ENCODE assay signal across 1 cellular context in the genomic region with DNA sequence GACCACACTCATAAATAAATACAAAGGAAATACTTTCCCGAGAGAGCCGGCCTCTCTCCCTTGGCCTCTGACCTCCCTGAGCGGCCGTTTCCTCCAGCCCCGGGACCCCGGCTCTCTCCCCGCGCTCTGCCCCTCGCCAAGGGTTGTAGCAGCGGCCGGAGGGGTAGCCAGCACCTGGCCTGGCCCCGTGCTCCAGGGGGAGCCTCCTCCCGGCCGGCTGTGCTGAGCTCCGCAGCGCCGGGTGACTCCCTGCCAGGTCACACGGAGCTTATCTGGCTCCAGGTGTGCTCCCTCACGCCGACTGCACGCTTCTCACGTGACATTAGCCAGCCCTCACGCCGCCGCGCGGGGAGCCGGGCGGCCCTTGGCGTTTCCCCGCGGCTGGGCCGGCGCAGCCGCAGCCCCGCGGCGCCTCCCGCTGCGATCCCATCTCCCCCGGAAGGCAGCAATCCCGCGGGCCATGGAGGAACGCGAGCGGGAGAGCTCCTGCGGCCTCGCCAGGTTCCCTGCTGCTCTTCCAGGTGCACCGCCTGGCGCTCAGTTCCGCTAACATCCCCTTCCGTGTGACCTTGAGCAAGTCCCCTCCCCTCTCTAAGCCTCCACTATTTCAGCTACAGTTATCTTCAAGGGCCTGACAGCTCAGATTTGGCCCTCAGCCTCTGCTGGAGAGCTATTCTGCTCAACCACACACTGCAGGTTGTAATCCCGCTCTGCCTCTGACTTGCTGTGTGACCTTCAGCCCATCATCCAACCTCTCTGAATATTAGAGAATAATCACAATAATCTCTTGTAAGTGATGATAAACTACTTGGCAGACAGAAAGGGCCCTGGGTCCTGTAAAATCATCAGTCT.
TF ChIP-seq lines count a peak whose summit lies in the region.

No MANE protein-coding gene starts in this region.

TF ChIP-seq in HepG2, 621 proteins besides CTCF, POLR2A, EP300 and RAD21 (continued from another document and continues in another):
- no peak for TF ChIP-seq ZNF605 (CRISPR knock-in tag; IDR thresholded peaks at IDR 0.05)
- TF ChIP-seq ZNF263 (CRISPR knock-in tag; IDR thresholded peaks at IDR 0.05) = peak; percentile 99
- TF ChIP-seq ZFX (CRISPR knock-in tag; IDR thresholded peaks at IDR 0.05; ENCODE audit: low read depth) = peak; percentile 79
- TF ChIP-seq FOXJ3 (CRISPR knock-in tag; IDR thresholded peaks at IDR 0.05; ENCODE audit: borderline replicate concordance) = no peak
- TF ChIP-seq ZNF3 (CRISPR knock-in tag; IDR thresholded peaks at IDR 0.05) = no peak
- TF ChIP-seq, protein P1, sequence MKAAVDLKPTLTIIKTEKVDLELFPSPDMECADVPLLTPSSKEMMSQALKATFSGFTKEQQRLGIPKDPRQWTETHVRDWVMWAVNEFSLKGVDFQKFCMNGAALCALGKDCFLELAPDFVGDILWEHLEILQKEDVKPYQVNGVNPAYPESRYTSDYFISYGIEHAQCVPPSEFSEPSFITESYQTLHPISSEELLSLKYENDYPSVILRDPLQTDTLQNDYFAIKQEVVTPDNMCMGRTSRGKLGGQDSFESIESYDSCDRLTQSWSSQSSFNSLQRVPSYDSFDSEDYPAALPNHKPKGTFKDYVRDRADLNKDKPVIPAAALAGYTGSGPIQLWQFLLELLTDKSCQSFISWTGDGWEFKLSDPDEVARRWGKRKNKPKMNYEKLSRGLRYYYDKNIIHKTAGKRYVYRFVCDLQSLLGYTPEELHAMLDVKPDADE (CRISPR knock-in tag; IDR thresholded peaks at IDR 0.05) = no peak
- TF ChIP-seq ZNF724P (CRISPR knock-in tag; IDR thresholded peaks at IDR 0.05; ENCODE audit: borderline replicate concordance) = no peak
- TF ChIP-seq NCOA2 (CRISPR knock-in tag; IDR thresholded peaks at IDR 0.05) = peak; percentile 17; the same call in 1 of the 2 replicates
- TF ChIP-seq ZNF768 (CRISPR knock-in tag; IDR thresholded peaks at IDR 0.05) = peak; percentile 98
- peak; percentile 57 for TF ChIP-seq SKI (IDR thresholded peaks at IDR 0.05; ENCODE audit: partially characterized antibody)
- TF ChIP-seq ZFP82 (CRISPR knock-in tag; IDR thresholded peaks at IDR 0.05; ENCODE audit: borderline replicate concordance) = no peak
- TF ChIP-seq, protein P2, sequence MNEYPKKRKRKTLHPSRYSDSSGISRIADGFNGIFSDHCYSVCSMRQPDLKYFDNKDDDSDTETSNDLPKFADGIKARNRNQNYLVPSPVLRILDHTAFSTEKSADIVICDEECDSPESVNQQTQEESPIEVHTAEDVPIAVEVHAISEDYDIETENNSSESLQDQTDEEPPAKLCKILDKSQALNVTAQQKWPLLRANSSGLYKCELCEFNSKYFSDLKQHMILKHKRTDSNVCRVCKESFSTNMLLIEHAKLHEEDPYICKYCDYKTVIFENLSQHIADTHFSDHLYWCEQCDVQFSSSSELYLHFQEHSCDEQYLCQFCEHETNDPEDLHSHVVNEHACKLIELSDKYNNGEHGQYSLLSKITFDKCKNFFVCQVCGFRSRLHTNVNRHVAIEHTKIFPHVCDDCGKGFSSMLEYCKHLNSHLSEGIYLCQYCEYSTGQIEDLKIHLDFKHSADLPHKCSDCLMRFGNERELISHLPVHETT (CRISPR knock-in tag; conservative IDR thresholded peaks at IDR 0.05) = no peak
- 0 out of 2 replicates have a peak, but pooled peaks have one; percentile 31 for TF ChIP-seq GATAD2A (CRISPR knock-in tag; IDR thresholded peaks at IDR 0.05)
- TF ChIP-seq, protein P3, sequence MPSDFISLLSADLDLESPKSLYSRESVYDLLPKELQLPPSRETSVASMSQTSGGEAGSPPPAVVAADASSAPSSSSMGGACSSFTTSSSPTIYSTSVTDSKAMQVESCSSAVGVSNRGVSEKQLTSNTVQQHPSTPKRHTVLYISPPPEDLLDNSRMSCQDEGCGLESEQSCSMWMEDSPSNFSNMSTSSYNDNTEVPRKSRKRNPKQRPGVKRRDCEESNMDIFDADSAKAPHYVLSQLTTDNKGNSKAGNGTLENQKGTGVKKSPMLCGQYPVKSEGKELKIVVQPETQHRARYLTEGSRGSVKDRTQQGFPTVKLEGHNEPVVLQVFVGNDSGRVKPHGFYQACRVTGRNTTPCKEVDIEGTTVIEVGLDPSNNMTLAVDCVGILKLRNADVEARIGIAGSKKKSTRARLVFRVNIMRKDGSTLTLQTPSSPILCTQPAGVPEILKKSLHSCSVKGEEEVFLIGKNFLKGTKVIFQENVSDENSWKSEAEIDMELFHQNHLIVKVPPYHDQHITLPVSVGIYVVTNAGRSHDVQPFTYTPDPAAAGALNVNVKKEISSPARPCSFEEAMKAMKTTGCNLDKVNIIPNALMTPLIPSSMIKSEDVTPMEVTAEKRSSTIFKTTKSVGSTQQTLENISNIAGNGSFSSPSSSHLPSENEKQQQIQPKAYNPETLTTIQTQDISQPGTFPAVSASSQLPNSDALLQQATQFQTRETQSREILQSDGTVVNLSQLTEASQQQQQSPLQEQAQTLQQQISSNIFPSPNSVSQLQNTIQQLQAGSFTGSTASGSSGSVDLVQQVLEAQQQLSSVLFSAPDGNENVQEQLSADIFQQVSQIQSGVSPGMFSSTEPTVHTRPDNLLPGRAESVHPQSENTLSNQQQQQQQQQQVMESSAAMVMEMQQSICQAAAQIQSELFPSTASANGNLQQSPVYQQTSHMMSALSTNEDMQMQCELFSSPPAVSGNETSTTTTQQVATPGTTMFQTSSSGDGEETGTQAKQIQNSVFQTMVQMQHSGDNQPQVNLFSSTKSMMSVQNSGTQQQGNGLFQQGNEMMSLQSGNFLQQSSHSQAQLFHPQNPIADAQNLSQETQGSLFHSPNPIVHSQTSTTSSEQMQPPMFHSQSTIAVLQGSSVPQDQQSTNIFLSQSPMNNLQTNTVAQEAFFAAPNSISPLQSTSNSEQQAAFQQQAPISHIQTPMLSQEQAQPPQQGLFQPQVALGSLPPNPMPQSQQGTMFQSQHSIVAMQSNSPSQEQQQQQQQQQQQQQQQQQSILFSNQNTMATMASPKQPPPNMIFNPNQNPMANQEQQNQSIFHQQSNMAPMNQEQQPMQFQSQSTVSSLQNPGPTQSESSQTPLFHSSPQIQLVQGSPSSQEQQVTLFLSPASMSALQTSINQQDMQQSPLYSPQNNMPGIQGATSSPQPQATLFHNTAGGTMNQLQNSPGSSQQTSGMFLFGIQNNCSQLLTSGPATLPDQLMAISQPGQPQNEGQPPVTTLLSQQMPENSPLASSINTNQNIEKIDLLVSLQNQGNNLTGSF (CRISPR knock-in tag; IDR thresholded peaks at IDR 0.05) = no peak; the same call in 1 of the 2 replicates
- TF ChIP-seq, protein P4, sequence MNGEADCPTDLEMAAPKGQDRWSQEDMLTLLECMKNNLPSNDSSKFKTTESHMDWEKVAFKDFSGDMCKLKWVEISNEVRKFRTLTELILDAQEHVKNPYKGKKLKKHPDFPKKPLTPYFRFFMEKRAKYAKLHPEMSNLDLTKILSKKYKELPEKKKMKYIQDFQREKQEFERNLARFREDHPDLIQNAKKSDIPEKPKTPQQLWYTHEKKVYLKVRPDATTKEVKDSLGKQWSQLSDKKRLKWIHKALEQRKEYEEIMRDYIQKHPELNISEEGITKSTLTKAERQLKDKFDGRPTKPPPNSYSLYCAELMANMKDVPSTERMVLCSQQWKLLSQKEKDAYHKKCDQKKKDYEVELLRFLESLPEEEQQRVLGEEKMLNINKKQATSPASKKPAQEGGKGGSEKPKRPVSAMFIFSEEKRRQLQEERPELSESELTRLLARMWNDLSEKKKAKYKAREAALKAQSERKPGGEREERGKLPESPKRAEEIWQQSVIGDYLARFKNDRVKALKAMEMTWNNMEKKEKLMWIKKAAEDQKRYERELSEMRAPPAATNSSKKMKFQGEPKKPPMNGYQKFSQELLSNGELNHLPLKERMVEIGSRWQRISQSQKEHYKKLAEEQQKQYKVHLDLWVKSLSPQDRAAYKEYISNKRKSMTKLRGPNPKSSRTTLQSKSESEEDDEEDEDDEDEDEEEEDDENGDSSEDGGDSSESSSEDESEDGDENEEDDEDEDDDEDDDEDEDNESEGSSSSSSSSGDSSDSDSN (CRISPR knock-in tag; IDR thresholded peaks at IDR 0.05) = peak; percentile 94
- TF ChIP-seq HDAC2 (CRISPR knock-in tag; IDR thresholded peaks at IDR 0.05) = peak; percentile 40; the same call in 1 of the 2 replicates
- TF ChIP-seq ZNF296 (CRISPR knock-in tag; conservative IDR thresholded peaks at IDR 0.05) = no peak
- TF ChIP-seq, protein P5, sequence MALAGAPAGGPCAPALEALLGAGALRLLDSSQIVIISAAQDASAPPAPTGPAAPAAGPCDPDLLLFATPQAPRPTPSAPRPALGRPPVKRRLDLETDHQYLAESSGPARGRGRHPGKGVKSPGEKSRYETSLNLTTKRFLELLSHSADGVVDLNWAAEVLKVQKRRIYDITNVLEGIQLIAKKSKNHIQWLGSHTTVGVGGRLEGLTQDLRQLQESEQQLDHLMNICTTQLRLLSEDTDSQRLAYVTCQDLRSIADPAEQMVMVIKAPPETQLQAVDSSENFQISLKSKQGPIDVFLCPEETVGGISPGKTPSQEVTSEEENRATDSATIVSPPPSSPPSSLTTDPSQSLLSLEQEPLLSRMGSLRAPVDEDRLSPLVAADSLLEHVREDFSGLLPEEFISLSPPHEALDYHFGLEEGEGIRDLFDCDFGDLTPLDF (CRISPR knock-in tag; IDR thresholded peaks at IDR 0.05) = no peak
- TF ChIP-seq, protein P6, sequence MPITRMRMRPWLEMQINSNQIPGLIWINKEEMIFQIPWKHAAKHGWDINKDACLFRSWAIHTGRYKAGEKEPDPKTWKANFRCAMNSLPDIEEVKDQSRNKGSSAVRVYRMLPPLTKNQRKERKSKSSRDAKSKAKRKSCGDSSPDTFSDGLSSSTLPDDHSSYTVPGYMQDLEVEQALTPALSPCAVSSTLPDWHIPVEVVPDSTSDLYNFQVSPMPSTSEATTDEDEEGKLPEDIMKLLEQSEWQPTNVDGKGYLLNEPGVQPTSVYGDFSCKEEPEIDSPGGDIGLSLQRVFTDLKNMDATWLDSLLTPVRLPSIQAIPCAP (CRISPR knock-in tag; IDR thresholded peaks at IDR 0.05; ENCODE audit: low read depth) = no peak
- no peak for TF ChIP-seq JUNB (CRISPR knock-in tag; IDR thresholded peaks at IDR 0.05; ENCODE audit: borderline replicate concordance)
- TF ChIP-seq ZNF772 (CRISPR knock-in tag; IDR thresholded peaks at IDR 0.05) = peak; percentile 53; the same call in 1 of the 2 replicates
- no peak for TF ChIP-seq RBM39 (IDR thresholded peaks at IDR 0.05; ENCODE audit: low read depth, low read length, poor library complexity, severe bottlenecking)
- TF ChIP-seq, protein P7, sequence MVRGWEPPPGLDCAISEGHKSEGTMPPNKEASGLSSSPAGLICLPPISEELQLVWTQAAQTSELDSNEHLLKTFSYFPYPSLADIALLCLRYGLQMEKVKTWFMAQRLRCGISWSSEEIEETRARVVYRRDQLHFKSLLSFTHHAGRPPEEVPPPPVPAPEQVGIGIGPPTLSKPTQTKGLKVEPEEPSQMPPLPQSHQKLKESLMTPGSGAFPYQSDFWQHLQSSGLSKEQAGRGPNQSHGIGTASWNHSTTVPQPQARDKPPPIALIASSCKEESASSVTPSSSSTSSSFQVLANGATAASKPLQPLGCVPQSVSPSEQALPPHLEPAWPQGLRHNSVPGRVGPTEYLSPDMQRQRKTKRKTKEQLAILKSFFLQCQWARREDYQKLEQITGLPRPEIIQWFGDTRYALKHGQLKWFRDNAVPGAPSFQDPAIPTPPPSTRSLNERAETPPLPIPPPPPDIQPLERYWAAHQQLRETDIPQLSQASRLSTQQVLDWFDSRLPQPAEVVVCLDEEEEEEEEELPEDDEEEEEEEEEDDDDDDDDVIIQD (CRISPR knock-in tag; IDR thresholded peaks at IDR 0.05; ENCODE audit: low read depth) = no peak
- no peak for TF ChIP-seq ZNF234 (CRISPR knock-in tag; conservative IDR thresholded peaks at IDR 0.05)
- peak; percentile 34; the same call in 1 of the 2 replicates for TF ChIP-seq ZSCAN22 (CRISPR knock-in tag; IDR thresholded peaks at IDR 0.05)
- TF ChIP-seq, protein P8, sequence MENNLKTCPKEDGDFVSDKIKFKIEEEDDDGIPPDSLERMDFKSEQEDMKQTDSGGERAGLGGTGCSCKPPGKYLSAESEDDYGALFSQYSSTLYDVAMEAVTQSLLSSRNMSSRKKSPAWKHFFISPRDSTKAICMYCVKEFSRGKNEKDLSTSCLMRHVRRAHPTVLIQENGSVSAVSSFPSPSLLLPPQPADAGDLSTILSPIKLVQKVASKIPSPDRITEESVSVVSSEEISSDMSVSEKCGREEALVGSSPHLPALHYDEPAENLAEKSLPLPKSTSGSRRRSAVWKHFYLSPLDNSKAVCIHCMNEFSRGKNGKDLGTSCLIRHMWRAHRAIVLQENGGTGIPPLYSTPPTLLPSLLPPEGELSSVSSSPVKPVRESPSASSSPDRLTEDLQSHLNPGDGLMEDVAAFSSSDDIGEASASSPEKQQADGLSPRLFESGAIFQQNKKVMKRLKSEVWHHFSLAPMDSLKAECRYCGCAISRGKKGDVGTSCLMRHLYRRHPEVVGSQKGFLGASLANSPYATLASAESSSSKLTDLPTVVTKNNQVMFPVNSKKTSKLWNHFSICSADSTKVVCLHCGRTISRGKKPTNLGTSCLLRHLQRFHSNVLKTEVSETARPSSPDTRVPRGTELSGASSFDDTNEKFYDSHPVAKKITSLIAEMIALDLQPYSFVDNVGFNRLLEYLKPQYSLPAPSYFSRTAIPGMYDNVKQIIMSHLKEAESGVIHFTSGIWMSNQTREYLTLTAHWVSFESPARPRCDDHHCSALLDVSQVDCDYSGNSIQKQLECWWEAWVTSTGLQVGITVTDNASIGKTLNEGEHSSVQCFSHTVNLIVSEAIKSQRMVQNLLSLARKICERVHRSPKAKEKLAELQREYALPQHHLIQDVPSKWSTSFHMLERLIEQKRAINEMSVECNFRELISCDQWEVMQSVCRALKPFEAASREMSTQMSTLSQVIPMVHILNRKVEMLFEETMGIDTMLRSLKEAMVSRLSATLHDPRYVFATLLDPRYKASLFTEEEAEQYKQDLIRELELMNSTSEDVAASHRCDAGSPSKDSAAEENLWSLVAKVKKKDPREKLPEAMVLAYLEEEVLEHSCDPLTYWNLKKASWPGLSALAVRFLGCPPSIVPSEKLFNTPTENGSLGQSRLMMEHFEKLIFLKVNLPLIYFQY (CRISPR knock-in tag; IDR thresholded peaks at IDR 0.05; ENCODE audit: borderline replicate concordance) = peak; percentile 41; the same call in 1 of the 2 replicates
- no peak for TF ChIP-seq ZNF75D (CRISPR knock-in tag; IDR thresholded peaks at IDR 0.05; ENCODE audit: borderline replicate concordance)
- TF ChIP-seq ZBTB21 (CRISPR knock-in tag; IDR thresholded peaks at IDR 0.05) = no peak
- TF ChIP-seq TCF12 (IDR thresholded peaks at IDR 0.05) = no peak
- 0 out of 2 replicates have a peak, but pooled peaks have one; percentile 65 for TF ChIP-seq TCF12 (CRISPR knock-in tag; IDR thresholded peaks at IDR 0.05)
- TF ChIP-seq EZH2 (conservative IDR thresholded peaks at IDR 0.05; ENCODE audit: low read depth, low read length) = no peak
- TF ChIP-seq, protein P9, sequence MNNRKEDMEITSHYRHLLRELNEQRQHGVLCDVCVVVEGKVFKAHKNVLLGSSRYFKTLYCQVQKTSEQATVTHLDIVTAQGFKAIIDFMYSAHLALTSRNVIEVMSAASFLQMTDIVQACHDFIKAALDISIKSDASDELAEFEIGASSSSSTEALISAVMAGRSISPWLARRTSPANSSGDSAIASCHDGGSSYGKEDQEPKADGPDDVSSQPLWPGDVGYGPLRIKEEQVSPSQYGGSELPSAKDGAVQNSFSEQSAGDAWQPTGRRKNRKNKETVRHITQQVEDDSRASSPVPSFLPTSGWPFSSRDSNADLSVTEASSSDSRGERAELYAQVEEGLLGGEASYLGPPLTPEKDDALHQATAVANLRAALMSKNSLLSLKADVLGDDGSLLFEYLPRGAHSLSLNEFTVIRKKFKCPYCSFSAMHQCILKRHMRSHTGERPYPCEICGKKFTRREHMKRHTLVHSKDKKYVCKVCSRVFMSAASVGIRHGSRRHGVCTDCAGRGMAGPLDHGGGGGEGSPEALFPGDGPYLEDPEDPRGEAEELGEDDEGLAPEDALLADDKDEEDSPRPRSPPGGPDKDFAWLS (CRISPR knock-in tag; IDR thresholded peaks at IDR 0.05; ENCODE audit: borderline replicate concordance) = no peak
- no peak for TF ChIP-seq ZNF354B (CRISPR knock-in tag; IDR thresholded peaks at IDR 0.05)
- TF ChIP-seq ZNF737 (CRISPR knock-in tag; IDR thresholded peaks at IDR 0.05; ENCODE audit: borderline replicate concordance) = no peak
- TF ChIP-seq KDM3A (CRISPR knock-in tag; IDR thresholded peaks at IDR 0.05; ENCODE audit: low read depth) = no peak; the same call in 1 of the 2 replicates
- peak; percentile 78; the same call in 1 of the 2 replicates for TF ChIP-seq ZNF33B (CRISPR knock-in tag; IDR thresholded peaks at IDR 0.05)
